In genomic region chr15:27866505-27867165, GRCh38 we compare ENCODE assay signal across 21 cellular contexts.
"Had no signal": no experiment of that assay in that cellular context is flagged by ENCODE, and none has a peak within 500 bp of the region (broad histone marks: within the 10 kb centered on the region; RNA-seq: fewer than 3 reads in every experiment).

No MANE protein-coding gene starts in this region.

- DNase-seq: Kasumi-1, MV-4-11, NCI-H1048, NCI-H1105, NCI-H1417, NCI-H1436 treated with DMSO at 0.1 percent for 48 hours, NCI-H1694, NCI-H187 treated with DMSO at 0.1 percent for 48 hours, NCI-H2029 treated with DMSO at 0.1 percent for 48 hours, NCI-H2171 treated with DMSO at 0.1 percent for 48 hours, NCI-H345, NCI-H446 treated with DMSO at 0.1 percent for 48 hours, NCI-H526 treated with DMSO at 0.1 percent for 48 hours, NCI-H774, RPMI8226, SHP77, SK-N-SH, SW 1271 had no signal

- H3K27ac ChIP-seq: HL-60, KMS-11 had no signal

- ATAC-seq: K562 had no signal

- H3K9me3 ChIP-seq: SK-N-SH had no signal

- H3K4me3 ChIP-seq: K562 had no signal

- H3K4me2 ChIP-seq: KMS-11, SK-N-SH had no signal

- H3K9ac ChIP-seq: KMS-11, SK-N-SH had no signal
